In genomic region chr5:126984632-126985031, GRCh38 we compare ENCODE assay signal across 24 cellular contexts. TPM values are rescaled to one million over a fixed set of nuclear protein-coding genes. Genes with fewer than 3 reads are reported as not detected.
A peak's percentile ranks its signal among the peaks of the same experiment; 100 is the strongest.
DNase-seq lines count a peak whose midpoint lies in the region; ATAC-seq and TF ChIP-seq lines count a peak whose summit lies in the region.
"Had no signal": no experiment of that assay in that cellular context is flagged by ENCODE, and none has a peak within 500 bp of the region (broad histone marks: within the 10 kb centered on the region; RNA-seq: fewer than 3 reads in every experiment).

No MANE protein-coding gene starts in this region.

- H3K4me3 Mint-ChIP-seq in CD4-positive, alpha-beta T cell, result no peak overlapping the region
- peak overlapping the region in 1 of 4 donors; percentile 18 for H3K4me3 Mint-ChIP-seq in IgD-negative memory B cell
- H3K4me3 Mint-ChIP-seq: activated naive CD8-positive, alpha-beta T cell treated with anti-CD3 and anti-CD28 coated beads, Interleukin-2, amount 10 ng/mL, durations not matched to agents 7 days and 5 days had no signal

- no peak for TF ChIP-seq CTCF in CD4-positive, alpha-beta T cell (IDR thresholded peaks at IDR 0.05)
- TF ChIP-seq CTCF in fibroblast of the aortic adventitia (IDR thresholded peaks at IDR 0.05; ENCODE audit: insufficient read depth, low read length), result no peak
- TF ChIP-seq CTCF in tibial artery (IDR thresholded peaks at IDR 0.05), result no peak

- ATAC-seq in CD4-positive, alpha-beta T cell (ENCODE audit: poor library complexity), result no peak
- ATAC-seq in GM21528 (IDR thresholded peaks at IDR 0.05; ENCODE audit: low FRiP score, unreplicated experiment) (no peak), HG02870 (IDR thresholded peaks at IDR 0.05; ENCODE audit: unreplicated experiment) (no peak)
- ATAC-seq: left colon; right lobe of liver; stimulated activated naive CD8-positive, alpha-beta T cell treated with anti-CD3 and anti-CD28 coated beads, Interleukin-15, Interleukin-2, amounts not matched to agents 100 U/mL and 50 U/mL, for 24 hours had no signal

- no peaks in the 10 kb centered on the region for H3K9me3 Mint-ChIP-seq in CD4-positive, alpha-beta T cell
- no peaks in the 10 kb centered on the region for H3K9me3 Mint-ChIP-seq in IgD-negative memory B cell
- H3K9me3 Mint-ChIP-seq: activated naive CD8-positive, alpha-beta T cell treated with anti-CD3 and anti-CD28 coated beads, Interleukin-2, amount 10 ng/mL, durations not matched to agents 7 days and 5 days had no signal

- no peak overlapping the region for H3K27ac ChIP-seq in CD4-positive, alpha-beta T cell (ENCODE audit: low read depth, low read length)
- no peak overlapping the region for H3K27ac ChIP-seq in tibial artery
- H3K27ac ChIP-seq: dorsolateral prefrontal cortex, ovary, right lobe of liver, thoracic aorta had no signal

- H3K27me3 ChIP-seq in CD4-positive, alpha-beta T cell (ENCODE audit: control insufficient read depth, insufficient read depth, low read length), result no peaks in the 10 kb centered on the region
- no peaks in the 10 kb centered on the region for H3K27me3 ChIP-seq in tibial artery
- H3K27me3 ChIP-seq: dorsolateral prefrontal cortex, MG63, ovary, right lobe of liver had no signal

- H3K27me3 Mint-ChIP-seq in CD4-positive, alpha-beta T cell, result no peaks in the 10 kb centered on the region
- H3K27me3 Mint-ChIP-seq in IgD-negative memory B cell, result peaks cover 2% of the 10 kb centered on the region
- H3K27me3 Mint-ChIP-seq: activated naive CD8-positive, alpha-beta T cell treated with anti-CD3 and anti-CD28 coated beads, Interleukin-2, amount 10 ng/mL, durations not matched to agents 7 days and 5 days had no signal

- DNase-seq in AG08395 (ENCODE audit: low spot score) (peak; percentile 30), fibroblast of the aortic adventitia (ENCODE audit: low read depth) (peak; percentile 38), kidney tubule cell (ENCODE audit: low spot score) (no peak), tibial artery (no peak)
- DNase-seq in CD4-positive, alpha-beta T cell, result no peak
- DNase-seq: activated CD4-positive, alpha-beta T cell treated with anti-CD3 and anti-CD28 coated beads, Interleukin-2, amount 50 U/mL, for 4 hours; activated naive CD8-positive, alpha-beta T cell treated with anti-CD3 and anti-CD28 coated beads, Interleukin-2, amount 10 ng/mL, durations not matched to agents 7 days and 5 days; cerebellar nuclear complex; dorsolateral prefrontal cortex; KBM-7; left colon; mesendoderm; MG63; NCI-H1417; NCI-H2081 treated with DMSO at 0.1 percent for 48 hours; ovary; right lobe of liver; stimulated activated CD4-positive, alpha-beta T cell treated with anti-CD3 and anti-CD28 coated beads, Interleukin-4, amount 100 ng/mL, for 4 hours; stimulated activated naive CD8-positive, alpha-beta T cell treated with anti-CD3 and anti-CD28 coated beads, Interleukin-15, Interleukin-2, amounts not matched to agents 100 U/mL and 50 U/mL, for 24 hours; T1000 had no signal

- peaks cover 0 to 5% (median 0%) of the 10 kb centered on the region in 4 donors for H3K4me1 ChIP-seq in tibial artery
- H3K4me1 ChIP-seq: right lobe of liver had no signal

- CTCF ChIA-PET in CD4-positive, alpha-beta T cell (lab: Charles Lee), result no interaction called here

- POLR2A ChIA-PET in CD4-positive, alpha-beta T cell (lab: Charles Lee), result no interaction called here

- intact Hi-C loops in CD4-positive, alpha-beta T cell (cut with DNase I, micrococcal nuclease), result loop anchor here (5.0 kb wide), 2 partner anchors 43 to 117 kb away; no protein-coding TSS in a partner anchor
- intact Hi-C loops in tibial artery (cut with DNase I; ENCODE audit: low total_unique reads), result no loop called here

- H3K4me3 ChIP-seq in fibroblast of the aortic adventitia (ENCODE audit: low read depth, low read length), result no peak overlapping the region
- no peak overlapping the region for H3K4me3 ChIP-seq in tibial artery
- H3K4me3 ChIP-seq: dorsolateral prefrontal cortex, MG63, ovary, right lobe of liver, thoracic aorta had no signal

- no peaks in the 10 kb centered on the region for H3K36me3 ChIP-seq in tibial artery
- H3K36me3 ChIP-seq: MG63, ovary, right lobe of liver, thoracic aorta had no signal

- H3K4me1 Mint-ChIP-seq in CD4-positive, alpha-beta T cell (ENCODE audit: low read depth), result peaks cover 36% of the 10 kb centered on the region
- peaks cover 37 to 75% (median 68%) of the 10 kb centered on the region in 3 donors for H3K4me1 Mint-ChIP-seq in IgD-negative memory B cell

- no peaks in the 10 kb centered on the region for H3K36me3 Mint-ChIP-seq in CD4-positive, alpha-beta T cell (ENCODE audit: low read depth)
- H3K36me3 Mint-ChIP-seq in IgD-negative memory B cell, result peaks cover 3% of the 10 kb centered on the region

- H3K27ac Mint-ChIP-seq in CD4-positive, alpha-beta T cell, result peak overlapping the region; percentile 1
- H3K27ac Mint-ChIP-seq in IgD-negative memory B cell, result peak overlapping the region; percentile 1 to 43 (median 28)
- H3K27ac Mint-ChIP-seq: activated naive CD8-positive, alpha-beta T cell treated with anti-CD3 and anti-CD28 coated beads, Interleukin-2, amount 10 ng/mL, durations not matched to agents 7 days and 5 days had no signal

- H3K9me3 ChIP-seq in CD4-positive, alpha-beta T cell (ENCODE audit: control insufficient read depth, low read length), result no peaks in the 10 kb centered on the region
- H3K9me3 ChIP-seq in tibial artery, result no peaks in the 10 kb centered on the region
- H3K9me3 ChIP-seq: MG63, ovary, right lobe of liver, thoracic aorta had no signal

RNA-seq across cellular contexts. Expression of gene MARCHF3, which starts 45.7 kb away (rescaled TPM):
- 1 to 10 TPM; 5.2 to 6.2 TPM for total RNA-seq in CD4-positive, alpha-beta T cell
- polyA plus RNA-seq in IgD-negative memory B cell, result 31.7 TPM
- 5.5 and 16.9 TPM in 2 replicates for total RNA-seq in fibroblast of the aortic adventitia (ENCODE audit: low replicate concordance)

Comparison
In these comparisons a context has a peak if more than half of its experiments do, and no peak if none do; other contexts are left out.
1. DNase-seq: peak in AG08395 (single experiment) and fibroblast of the aortic adventitia (single experiment); none in CD4-positive, alpha-beta T cell (0 of 10), kidney tubule cell (single experiment) and tibial artery (0 of 2).